ENCODE assay signal across 9 cellular contexts in the genomic region with DNA sequence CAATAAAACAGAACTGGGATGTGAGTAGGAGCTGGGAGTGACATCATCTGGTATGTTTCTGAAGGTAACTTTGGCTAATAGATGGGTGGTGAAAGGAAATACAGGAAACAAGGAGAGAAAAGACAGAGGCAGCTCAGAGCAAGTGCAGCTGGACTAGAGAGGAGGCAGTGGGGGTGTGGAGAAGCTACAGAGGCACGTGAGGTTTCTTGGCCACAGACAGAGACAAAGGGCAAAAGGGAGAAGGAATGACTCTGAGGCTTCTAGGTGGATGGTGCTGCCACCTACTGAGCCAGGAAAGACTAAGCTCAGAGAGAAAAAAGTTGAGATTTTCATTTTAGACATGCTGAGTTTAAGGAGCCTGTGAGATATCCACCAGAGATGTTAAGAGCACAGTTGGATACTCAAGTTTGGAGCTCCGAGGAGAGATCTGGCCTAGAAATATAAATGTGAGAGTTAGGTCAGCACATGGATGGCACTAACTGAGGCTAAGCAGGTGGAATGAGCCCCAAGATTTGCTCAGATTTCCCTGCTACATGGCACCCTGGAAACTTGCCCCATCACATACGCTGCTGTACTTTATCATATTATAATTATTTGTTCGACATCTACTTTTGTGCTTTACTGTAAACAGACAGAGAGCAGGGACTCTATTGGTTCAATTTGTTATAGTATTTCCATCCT.
DNase-seq lines count a peak whose midpoint lies in the region; ATAC-seq and TF ChIP-seq lines count a peak whose summit lies in the region.
"Had no signal": no experiment of that assay in that cellular context is flagged by ENCODE, and none has a peak within 500 bp of the region (broad histone marks: within the 10 kb centered on the region; RNA-seq: fewer than 3 reads in every experiment).

No MANE protein-coding gene starts in this region.

- H3K9me2 ChIP-seq in OCI-LY7 (ENCODE audit: insufficient read depth, low read length): no peaks in the 10 kb centered on the region

- H3K4me3 ChIP-seq in OCI-LY7 (ENCODE audit: low read depth, low read length, poor library complexity, severe bottlenecking): no peak overlapping the region
- no peak overlapping the region for H3K4me3 ChIP-seq in epithelial cell of proximal tubule (ENCODE audit: low read depth, low read length)

- ATAC-seq in GM18868 (IDR thresholded peaks at IDR 0.05; ENCODE audit: unreplicated experiment): peak; percentile 96
- peak; percentile 73 for ATAC-seq in HG03196 (IDR thresholded peaks at IDR 0.05; ENCODE audit: unreplicated experiment)

- no peak overlapping the region for H3K4me2 ChIP-seq in OCI-LY7 (ENCODE audit: low read length)

- H3K27ac ChIP-seq in OCI-LY7 (ENCODE audit: low read depth, low read length, poor library complexity, severe bottlenecking): no peak overlapping the region
- H3K27ac ChIP-seq: neutrophil had no signal

- H3K36me3 ChIP-seq in OCI-LY7 (ENCODE audit: insufficient read depth, low read length): no peaks in the 10 kb centered on the region
- H3K36me3 ChIP-seq: neutrophil had no signal

- intact Hi-C loops in OCI-LY7 (cut with micrococcal nuclease; ENCODE audit: unreplicated experiment): loop anchor here (10.0 kb wide), 1 partner anchor 640 kb away; no protein-coding TSS in a partner anchor

- H3K4me1 ChIP-seq in OCI-LY7 (ENCODE audit: insufficient read depth, low read length, poor library complexity, severe bottlenecking): no peaks in the 10 kb centered on the region

- H3K9me3 ChIP-seq in OCI-LY7 (ENCODE audit: low read length): no peaks in the 10 kb centered on the region

- no peaks in the 10 kb centered on the region for H4K20me1 ChIP-seq in OCI-LY7 (ENCODE audit: insufficient read depth, low read length)

- no peak overlapping the region for H2AFZ ChIP-seq in OCI-LY7 (ENCODE audit: low read length)

- TF ChIP-seq CTCF in OCI-LY7 (conservative IDR thresholded peaks at IDR 0.05; ENCODE audit: low read length) (peak; percentile 72), epithelial cell of proximal tubule (conservative IDR thresholded peaks at IDR 0.05; ENCODE audit: low read depth, low read length) (peak; percentile 84)

- no TSS peak for BruUV-seq in OCI-LY7 (replicated peaks; lab: Mats Ljungman, UMichigan)

- DNase-seq in COR-L47 (lab: John Stamatoyannopoulos, UW): peak; percentile 42
- peak; percentile 18 for DNase-seq in OCI-LY7 (ENCODE audit: low spot score)
- peak; percentile 26 for DNase-seq in epithelial cell of proximal tubule (ENCODE audit: low read depth)
- DNase-seq in nucleus accumbens (lab: John Stamatoyannopoulos, UW): peak in 34 of 56 donors; percentile 11 to 72 (median 36)
- no peak for DNase-seq in NCI-H187 treated with DMSO at 0.1 percent for 48 hours (lab: John Stamatoyannopoulos, UW)
- DNase-seq in ecto neural progenitor cell (ENCODE audit: low spot score): no peak

- CTCF ChIA-PET in OCI-LY7 (lab: Charles Lee; ENCODE audit: unreplicated experiment): no interaction called here

- H3K79me2 ChIP-seq in OCI-LY7 (ENCODE audit: insufficient read depth, low read depth, low read length): no peaks in the 10 kb centered on the region

- POLR2A ChIA-PET in OCI-LY7 (lab: Charles Lee): interaction anchor here (0.7 to 1.2 kb wide), 2 partner anchors 10 to 905 kb away, joined by 3 to 4 read pairs; no protein-coding TSS in a partner anchor

Comparison
In these comparisons a context has a peak if more than half of its experiments do, and no peak if none do; other contexts are left out.
1. DNase-seq: peak in COR-L47 (single experiment), OCI-LY7 (single experiment), epithelial cell of proximal tubule (single experiment) and nucleus accumbens (34 of 56); none in NCI-H187 treated with DMSO at 0.1 percent for 48 hours (single experiment) and ecto neural progenitor cell (single experiment).